14 cellular contexts compared by ENCODE assay signal in genomic region chr3:111666041-111666735, GRCh38. TPM values are rescaled to one million over a fixed set of nuclear protein-coding genes. Genes with fewer than 3 reads are reported as not detected.
DNase-seq lines count a peak whose midpoint lies in the region; ATAC-seq and TF ChIP-seq lines count a peak whose summit lies in the region.
"Had no signal": no experiment of that assay in that cellular context is flagged by ENCODE, and none has a peak within 500 bp of the region (broad histone marks: within the 10 kb centered on the region; RNA-seq: fewer than 3 reads in every experiment).

No MANE protein-coding gene starts in this region.

- no peaks in the 10 kb centered on the region for H3K27me3 Mint-ChIP-seq in activated T-helper 1 cell treated with anti-CD3 and anti-CD28 coated beads, Interleukin-12 subunit alpha, Interleukin-12 subunit beta, Interleukin-2, Interleukin-4 antibody, amounts not matched to agents 30 ng/mL and 10 ng/mL and 1 ng/mL, durations not matched to agents 14 hours and 24 hours and 36 hours (ENCODE audit: insufficient read depth)
- no peaks in the 10 kb centered on the region for H3K27me3 Mint-ChIP-seq in naive B cell

- peaks cover 18% of the 10 kb centered on the region for H3F3A ChIP-seq in SK-N-SH (replicated peaks; ENCODE audit: insufficient read depth)
- H3F3A ChIP-seq in GM23248 (ENCODE audit: insufficient read depth) = peaks cover 22% of the 10 kb centered on the region

- H3K9me3 ChIP-seq in SK-N-SH (0 out of 2 replicates have a peak, but pooled peaks cover 3% of the 10 kb centered on the region), GM23248 (ENCODE audit: low read depth) (no peaks in the 10 kb centered on the region)

- H3K36me3 Mint-ChIP-seq in activated T-helper 1 cell treated with anti-CD3 and anti-CD28 coated beads, Interleukin-12 subunit alpha, Interleukin-12 subunit beta, Interleukin-2, Interleukin-4 antibody, amounts not matched to agents 30 ng/mL and 10 ng/mL and 1 ng/mL, durations not matched to agents 14 hours and 24 hours and 36 hours (ENCODE audit: low read depth) = peaks cover 46% of the 10 kb centered on the region
- H3K36me3 Mint-ChIP-seq in naive B cell = peaks cover 8 to 17% of the 10 kb centered on the region in 2 donors

- H3K4me1 ChIP-seq in SK-N-SH (ENCODE audit: control insufficient read depth in 1 of 2, insufficient read depth in 2 of 2, low read depth in 1 of 2, low read length in 1 of 2) (peaks cover 0 to 30% of the 10 kb centered on the region in 2 experiments), GM23248 (ENCODE audit: insufficient read depth) (peaks cover 35% of the 10 kb centered on the region)

- H3K4me3 ChIP-seq in SK-N-SH (ENCODE audit: low read depth in 2 of 2, low read length in 1 of 2) = no peak overlapping the region
- no peak overlapping the region for H3K4me3 ChIP-seq in GM23248

- H3K9me3 Mint-ChIP-seq in activated T-helper 1 cell treated with anti-CD3 and anti-CD28 coated beads, Interleukin-12 subunit alpha, Interleukin-12 subunit beta, Interleukin-2, Interleukin-4 antibody, amounts not matched to agents 30 ng/mL and 10 ng/mL and 1 ng/mL, durations not matched to agents 14 hours and 24 hours and 36 hours = peaks cover 30% of the 10 kb centered on the region
- H3K9me3 Mint-ChIP-seq in naive B cell = peaks cover 7 to 34% (median 23%) of the 10 kb centered on the region in 7 donors

- intact Hi-C loops in activated T-helper 1 cell treated with anti-CD3 and anti-CD28 coated beads, Interleukin-12 subunit alpha, Interleukin-12 subunit beta, Interleukin-2, Interleukin-4 antibody, amounts not matched to agents 30 ng/mL and 10 ng/mL and 1 ng/mL, durations not matched to agents 14 hours and 24 hours and 36 hours (cut with micrococcal nuclease) = loop anchor here (5.0 to 10.0 kb wide), 2 partner anchors 331 to 354 kb away; no protein-coding TSS in a partner anchor

- in situ Hi-C loops in GM23248 (cut with MboI) = no loop called here

- no peak overlapping the region; the same call in 1 of the 2 replicates for H3K4me2 ChIP-seq in SK-N-SH
- peak overlapping the region; percentile 5 for H3K4me2 ChIP-seq in GM23248 (ENCODE audit: unreplicated experiment)

- H2AFZ ChIP-seq in SK-N-SH (ENCODE audit: low read depth) (0 out of 2 replicates have a peak overlapping the region, but pooled peaks have one; percentile 2), GM23248 (no peak overlapping the region)

- H3K9me2 ChIP-seq in SK-N-SH (no peaks in the 10 kb centered on the region), GM23248 (ENCODE audit: insufficient read depth) (no peaks in the 10 kb centered on the region)

- peaks cover 67% of the 10 kb centered on the region for H3K4me1 Mint-ChIP-seq in activated T-helper 1 cell treated with anti-CD3 and anti-CD28 coated beads, Interleukin-12 subunit alpha, Interleukin-12 subunit beta, Interleukin-2, Interleukin-4 antibody, amounts not matched to agents 30 ng/mL and 10 ng/mL and 1 ng/mL, durations not matched to agents 14 hours and 24 hours and 36 hours (ENCODE audit: low read depth)
- peaks cover 19 to 38% (median 23%) of the 10 kb centered on the region in 3 donors for H3K4me1 Mint-ChIP-seq in naive B cell

- no peaks in the 10 kb centered on the region for H3K27me3 ChIP-seq in SK-N-SH (ENCODE audit: insufficient read depth)
- H3K27me3 ChIP-seq in GM23248 (replicated peaks; ENCODE audit: insufficient read depth) = no peaks in the 10 kb centered on the region

- ATAC-seq in SK-N-SH treated with all-trans-retinoic acid at 6 μM for 48 hours = no peak
- ATAC-seq in naive B cell (ENCODE audit: low read depth in 2 of 2) = no peak
- ATAC-seq: sciatic nerve had no signal

- H4K20me1 ChIP-seq in SK-N-SH (ENCODE audit: insufficient read depth) (no peaks in the 10 kb centered on the region), GM23248 (ENCODE audit: insufficient read depth) (no peaks in the 10 kb centered on the region)

- TF ChIP-seq EP300 in SK-N-SH (IDR thresholded peaks at IDR 0.05; ENCODE audit: borderline replicate concordance in 1 of 2, low read depth in 1 of 2, low read length in 1 of 2) = no peak

- TF ChIP-seq RAD21 in SK-N-SH (IDR thresholded peaks at IDR 0.05; ENCODE audit: low read length) = no peak

- POLR2A ChIA-PET in SK-N-SH (lab: Yijun Ruan, JAX) = no interaction called here

- H3K79me2 ChIP-seq in SK-N-SH (ENCODE audit: insufficient read depth) = no peaks in the 10 kb centered on the region
- no peaks in the 10 kb centered on the region for H3K79me2 ChIP-seq in GM23248 (ENCODE audit: insufficient read depth)

- DNase-seq in SK-N-SH (no peak), GM23248 (peak; percentile 11), naive B cell (no peak), GM03348 (ENCODE audit: low spot score) (no peak), Ammon's horn (ENCODE audit: low spot score) (no peak), NCI-H2171 (lab: John Stamatoyannopoulos, UW) (no peak)
- DNase-seq in activated T-helper 1 cell treated with anti-CD3 and anti-CD28 coated beads, Interleukin-12 subunit alpha, Interleukin-12 subunit beta, Interleukin-2, Interleukin-4 antibody, amounts not matched to agents 30 ng/mL and 10 ng/mL and 1 ng/mL, durations not matched to agents 14 hours and 24 hours and 36 hours (ENCODE audit: low spot score) = no peak
- DNase-seq: COR-L47; Karpas-422; NCI-H69; stimulated activated CD4-positive, alpha-beta T cell treated with anti-CD3 and anti-CD28 coated beads, Interleukin-4, amount 100 ng/mL, for 1 hour had no signal

- H3K36me3 ChIP-seq in SK-N-SH (replicated peaks in 1 of 2; ENCODE audit: control insufficient read depth in 1 of 2, insufficient read depth in 2 of 2, low read length in 1 of 2) (no peaks in the 10 kb centered on the region), GM23248 (ENCODE audit: low read depth) (no peaks in the 10 kb centered on the region)

- no peak for TF ChIP-seq CTCF in SK-N-SH (IDR thresholded peaks at IDR 0.05)

- H3K27ac ChIP-seq in SK-N-SH (ENCODE audit: low read depth in 2 of 2, low read length in 1 of 2) = peak overlapping the region in 1 of 2 experiments; percentile 22; a peak in 2 of 4 replicates
- no peak overlapping the region for H3K27ac ChIP-seq in GM23248
- H3K27ac ChIP-seq: 22Rv1 had no signal

- H3K4me3 Mint-ChIP-seq in activated T-helper 1 cell treated with anti-CD3 and anti-CD28 coated beads, Interleukin-12 subunit alpha, Interleukin-12 subunit beta, Interleukin-2, Interleukin-4 antibody, amounts not matched to agents 30 ng/mL and 10 ng/mL and 1 ng/mL, durations not matched to agents 14 hours and 24 hours and 36 hours = peak overlapping the region; percentile 25
- peak overlapping the region in 4 of 8 donors; percentile 3 to 26 (median 8) for H3K4me3 Mint-ChIP-seq in naive B cell

- H3K27ac Mint-ChIP-seq in activated T-helper 1 cell treated with anti-CD3 and anti-CD28 coated beads, Interleukin-12 subunit alpha, Interleukin-12 subunit beta, Interleukin-2, Interleukin-4 antibody, amounts not matched to agents 30 ng/mL and 10 ng/mL and 1 ng/mL, durations not matched to agents 14 hours and 24 hours and 36 hours = peak overlapping the region; percentile 86
- peak overlapping the region in 4 of 6 donors; percentile 28 to 70 (median 49) for H3K27ac Mint-ChIP-seq in naive B cell

- 56% methylated on average over 4 of the region's 4 CpGs for WGBS in SK-N-SH (ENCODE audit: low lambda C conversion rate)
- 71 to 74% methylated on average over 4 of the region's 4 CpGs for WGBS in GM23248 (ENCODE audit: low coverage in 1 of 2, low lambda C conversion rate in 2 of 2, missing lambda C conversion rate in 2 of 2), 2 experiments

- CTCF ChIA-PET in SK-N-SH (lab: Yijun Ruan, JAX) = interaction anchor here (0.6 to 4.3 kb wide), 4 partner anchors 22 to 378 kb away, joined by 4 to 19 read pairs (median 10); no protein-coding TSS in a partner anchor

- H3K9ac ChIP-seq in SK-N-SH (no peak overlapping the region), GM23248 (no peak overlapping the region)

TF ChIP-seq in SK-N-SH, 30 proteins besides CTCF, POLR2A, EP300 and RAD21 (continues in another document):
- TF ChIP-seq TEAD4 (IDR thresholded peaks at IDR 0.05; ENCODE audit: borderline replicate concordance, insufficient read depth) (no peak), EZH2phosphoT487 (IDR thresholded peaks at IDR 0.05; ENCODE audit: borderline replicate concordance, low read depth) (no peak), RFX5 (IDR thresholded peaks at IDR 0.05; ENCODE audit: low read length) (no peak)
- TF ChIP-seq, protein P1, sequence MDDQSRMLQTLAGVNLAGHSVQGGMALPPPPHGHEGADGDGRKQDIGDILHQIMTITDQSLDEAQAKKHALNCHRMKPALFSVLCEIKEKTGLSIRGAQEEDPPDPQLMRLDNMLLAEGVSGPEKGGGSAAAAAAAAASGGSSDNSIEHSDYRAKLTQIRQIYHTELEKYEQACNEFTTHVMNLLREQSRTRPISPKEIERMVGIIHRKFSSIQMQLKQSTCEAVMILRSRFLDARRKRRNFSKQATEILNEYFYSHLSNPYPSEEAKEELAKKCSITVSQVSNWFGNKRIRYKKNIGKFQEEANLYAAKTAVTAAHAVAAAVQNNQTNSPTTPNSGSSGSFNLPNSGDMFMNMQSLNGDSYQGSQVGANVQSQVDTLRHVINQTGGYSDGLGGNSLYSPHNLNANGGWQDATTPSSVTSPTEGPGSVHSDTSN (IDR thresholded peaks at IDR 0.05) = peak; percentile 10; the same call in 1 of the 2 replicates

TF ChIP-seq in SK-N-SH treated with all-trans-retinoic acid at 6 μM for 48 hours, 23 proteins besides CTCF, POLR2A, EP300 and RAD21 (continues in another document):
- no peak for TF ChIP-seq TOX (CRISPR knock-in tag; IDR thresholded peaks at IDR 0.05; ENCODE audit: borderline replicate concordance)

RNA-seq across cellular contexts. Expression of gene PLCXD2, which starts 8.3 kb away (rescaled TPM):
- polyA plus RNA-seq in SK-N-SH (2012; rRNA removed) (3.9 and 6.5 TPM in 2 replicates), GM23248 (2016; fragmentation: Nextera tagmentation; extraction: Ambion mirVana) (0.11 TPM in 1 of 2 replicates, not detected in the other), naive B cell (ENCODE audit: low read depth in 6 of 6) (1 to 10 TPM in 4 of 6 donors, under 1 TPM in 2; 0.54 to 3.8 (median 1.5) TPM)
- 3.9 and 4.8 TPM in 2 replicates for polyA plus RNA-seq in SK-N-SH (2012; cell fraction: cytosol; rRNA removed)
- 7.1 and 15.1 TPM in 2 replicates for polyA plus RNA-seq in SK-N-SH (2012; cell fraction: nucleus; rRNA removed)
- 0.38 and 0.54 TPM in 2 replicates for total RNA-seq in GM23248 (2014; rRNA removed; shearing (Covaris generic))
- 8.1 and 8.9 TPM in 2 replicates for total RNA-seq in activated T-helper 1 cell treated with anti-CD3 and anti-CD28 coated beads, Interleukin-12 subunit alpha, Interleukin-12 subunit beta, Interleukin-2, Interleukin-4 antibody, amounts not matched to agents 30 ng/mL and 10 ng/mL and 1 ng/mL, durations not matched to agents 14 hours and 24 hours and 36 hours
